18 cellular contexts compared by ENCODE assay signal in the genomic region with DNA sequence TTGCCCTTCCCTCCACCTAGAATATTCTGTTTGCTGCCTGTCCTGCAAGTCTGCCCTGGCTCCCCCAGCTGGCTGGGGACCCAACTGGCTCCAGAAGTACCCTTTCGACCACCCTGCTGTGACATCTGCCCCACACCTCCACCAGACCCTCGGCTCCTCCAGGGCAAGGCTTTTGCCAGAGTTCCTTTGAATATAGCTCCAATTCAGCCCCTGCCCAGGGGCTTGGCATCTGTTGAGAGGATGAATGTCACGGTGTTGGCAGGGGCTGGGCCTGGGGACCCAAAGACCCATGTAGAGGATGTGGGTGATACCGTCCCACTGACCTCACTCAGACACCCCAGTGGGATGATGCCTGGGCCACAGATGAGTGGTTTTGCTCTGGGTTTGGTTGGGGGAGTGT. TPM values are rescaled to one million over a fixed set of nuclear protein-coding genes. Genes with fewer than 3 reads are reported as not detected.
DNase-seq lines count a peak whose midpoint lies in the region; ATAC-seq and TF ChIP-seq lines count a peak whose summit lies in the region.
"Had no signal": no experiment of that assay in that cellular context is flagged by ENCODE, and none has a peak within 500 bp of the region (broad histone marks: within the 10 kb centered on the region; RNA-seq: fewer than 3 reads in every experiment).

No MANE protein-coding gene starts in this region.

- intact Hi-C loops in CD14-positive monocyte (cut with micrococcal nuclease), result no loop called here
- intact Hi-C loops in activated T-helper 2 cell treated with anti-CD3 and anti-CD28 coated beads, Interferon-gamma antibody, Interleukin-2, Interleukin-4, amounts not matched to agents 10 μg/mL and 5 μg/mL and 100 μg/mL, durations not matched to agents 14 hours and 24 hours and 36 hours (cut with micrococcal nuclease), result no loop called here

- H3K27me3 Mint-ChIP-seq in CD14-positive monocyte (ENCODE audit: low read depth in 3 of 3), result peaks cover 58 to 89% (median 61%) of the 10 kb centered on the region in 3 donors
- peaks cover 44% of the 10 kb centered on the region for H3K27me3 Mint-ChIP-seq in activated T-helper 2 cell treated with anti-CD3 and anti-CD28 coated beads, Interferon-gamma antibody, Interleukin-2, Interleukin-4, amounts not matched to agents 10 μg/mL and 5 μg/mL and 100 μg/mL, durations not matched to agents 14 hours and 24 hours and 36 hours (ENCODE audit: low read depth)
- peaks cover 0 to 14% (median 0%) of the 10 kb centered on the region in 5 donors for H3K27me3 Mint-ChIP-seq in naive thymus-derived CD8-positive, alpha-beta T cell

- no peak for ATAC-seq in naive thymus-derived CD8-positive, alpha-beta T cell
- ATAC-seq: gastroesophageal sphincter, WTC11 had no signal

- peak; percentile 43 for DNase-seq in 8988T
- peak; percentile 22 for DNase-seq in CD14-positive monocyte (ENCODE audit: low spot score)
- DNase-seq in activated T-helper 2 cell treated with anti-CD3 and anti-CD28 coated beads, Interferon-gamma antibody, Interleukin-2, Interleukin-4, amounts not matched to agents 10 μg/mL and 5 μg/mL and 100 μg/mL, durations not matched to agents 14 hours and 24 hours and 36 hours (ENCODE audit: low spot score), result no peak
- peak in 1 of 10 donors; percentile 11 for DNase-seq in naive thymus-derived CD8-positive, alpha-beta T cell
- no peak for DNase-seq in NCI-H1092 (lab: John Stamatoyannopoulos, UW)
- DNase-seq in NCI-H2171 (lab: John Stamatoyannopoulos, UW), result no peak
- no peak for DNase-seq in DMS 273 (lab: John Stamatoyannopoulos, UW; ENCODE audit: unreplicated experiment)
- DNase-seq: central memory CD4-positive, alpha-beta T cell; KBM-7; NCI-H1436 had no signal

- peaks cover 30% of the 10 kb centered on the region for H3K4me1 Mint-ChIP-seq in CD14-positive monocyte
- H3K4me1 Mint-ChIP-seq in activated T-helper 2 cell treated with anti-CD3 and anti-CD28 coated beads, Interferon-gamma antibody, Interleukin-2, Interleukin-4, amounts not matched to agents 10 μg/mL and 5 μg/mL and 100 μg/mL, durations not matched to agents 14 hours and 24 hours and 36 hours (ENCODE audit: low read depth), result peaks cover 38% of the 10 kb centered on the region
- H3K4me1 Mint-ChIP-seq in naive thymus-derived CD8-positive, alpha-beta T cell, result peaks cover 29 to 67% (median 59%) of the 10 kb centered on the region in 4 donors

- peak overlapping the region in 1 of 2 donors; percentile 91 for H3K4me3 Mint-ChIP-seq in CD14-positive monocyte
- peak overlapping the region; percentile 65 for H3K4me3 Mint-ChIP-seq in activated T-helper 2 cell treated with anti-CD3 and anti-CD28 coated beads, Interferon-gamma antibody, Interleukin-2, Interleukin-4, amounts not matched to agents 10 μg/mL and 5 μg/mL and 100 μg/mL, durations not matched to agents 14 hours and 24 hours and 36 hours (ENCODE audit: low read depth)
- peak overlapping the region; percentile 82 to 95 (median 93) for H3K4me3 Mint-ChIP-seq in naive thymus-derived CD8-positive, alpha-beta T cell
- H3K4me3 Mint-ChIP-seq: mesothelial cell of epicardium, WTC11 had no signal

- peaks cover 0 to 26% (median 15%) of the 10 kb centered on the region in 7 donors for H3K9me3 Mint-ChIP-seq in CD14-positive monocyte
- no peaks in the 10 kb centered on the region for H3K9me3 Mint-ChIP-seq in activated T-helper 2 cell treated with anti-CD3 and anti-CD28 coated beads, Interferon-gamma antibody, Interleukin-2, Interleukin-4, amounts not matched to agents 10 μg/mL and 5 μg/mL and 100 μg/mL, durations not matched to agents 14 hours and 24 hours and 36 hours
- H3K9me3 Mint-ChIP-seq in naive thymus-derived CD8-positive, alpha-beta T cell, result peaks cover 0 to 2% (median 0%) of the 10 kb centered on the region in 9 donors
- H3K9me3 Mint-ChIP-seq: mesothelial cell of epicardium, WTC11 had no signal

- POLR2A ChIA-PET in naive thymus-derived CD8-positive, alpha-beta T cell (lab: Charles Lee), result interaction anchor here (0.6 to 21.0 kb wide), 12 partner anchors 5 to 275 kb away, joined by 3 to 863 read pairs (median 26); partner anchors contain the start of genes BET1L, IFITM1, IFITM5 and NLRP6

- H3K36me3 Mint-ChIP-seq in CD14-positive monocyte, result peaks cover 9 to 19% of the 10 kb centered on the region in 2 donors
- H3K36me3 Mint-ChIP-seq in activated T-helper 2 cell treated with anti-CD3 and anti-CD28 coated beads, Interferon-gamma antibody, Interleukin-2, Interleukin-4, amounts not matched to agents 10 μg/mL and 5 μg/mL and 100 μg/mL, durations not matched to agents 14 hours and 24 hours and 36 hours (ENCODE audit: low read depth), result peaks cover 13% of the 10 kb centered on the region
- H3K36me3 Mint-ChIP-seq in naive thymus-derived CD8-positive, alpha-beta T cell, result peaks cover 0 to 11% (median 0%) of the 10 kb centered on the region in 3 donors
- H3K36me3 Mint-ChIP-seq: mesothelial cell of epicardium, WTC11 had no signal

- peak overlapping the region in 2 of 7 donors; percentile 48 to 75 for H3K27ac Mint-ChIP-seq in CD14-positive monocyte
- no peak overlapping the region for H3K27ac Mint-ChIP-seq in activated T-helper 2 cell treated with anti-CD3 and anti-CD28 coated beads, Interferon-gamma antibody, Interleukin-2, Interleukin-4, amounts not matched to agents 10 μg/mL and 5 μg/mL and 100 μg/mL, durations not matched to agents 14 hours and 24 hours and 36 hours
- H3K27ac Mint-ChIP-seq in naive thymus-derived CD8-positive, alpha-beta T cell, result peak overlapping the region; percentile 59 to 96 (median 94)
- H3K27ac Mint-ChIP-seq: mesothelial cell of epicardium, progenitor cell of endocrine pancreas had no signal

- TF ChIP-seq CTCF in CD14-positive monocyte (IDR thresholded peaks at IDR 0.05), result no peak

RNA-seq across cellular contexts. Expression of gene NLRP6, which starts 4.0 kb away (rescaled TPM):
- polyA plus RNA-seq in CD14-positive monocyte, result under 1 TPM; 0.10 to 0.24 TPM
- total RNA-seq in activated T-helper 2 cell treated with anti-CD3 and anti-CD28 coated beads, Interferon-gamma antibody, Interleukin-2, Interleukin-4, amounts not matched to agents 10 μg/mL and 5 μg/mL and 100 μg/mL, durations not matched to agents 14 hours and 24 hours and 36 hours, result 0.97 and 1.1 TPM in 2 replicates
- total RNA-seq in naive thymus-derived CD8-positive, alpha-beta T cell, result 10 to 100 TPM; 28.6 to 32.0 TPM
- polyA plus RNA-seq in naive thymus-derived CD8-positive, alpha-beta T cell, result 10 to 100 TPM in 2 of 3 donors, 1 to 10 TPM in 1; 9.1 to 25.9 (median 19.1) TPM
- total RNA-seq: endothelial cell of umbilical vein, mesothelial cell of epicardium, NCI-H460, progenitor cell of endocrine pancreas had no signal
- polyA plus RNA-seq: endothelial cell of umbilical vein had no signal

RNA-seq across cellular contexts. Expression of gene PGGHG, which starts 6.8 kb away (rescaled TPM):
- polyA plus RNA-seq in CD14-positive monocyte, result 1 to 10 TPM; 1.6 to 2.1 TPM
- 62.0 and 62.8 TPM in 2 replicates for total RNA-seq in activated T-helper 2 cell treated with anti-CD3 and anti-CD28 coated beads, Interferon-gamma antibody, Interleukin-2, Interleukin-4, amounts not matched to agents 10 μg/mL and 5 μg/mL and 100 μg/mL, durations not matched to agents 14 hours and 24 hours and 36 hours
- 100 to 1,000 TPM; 662 to 707 TPM for total RNA-seq in naive thymus-derived CD8-positive, alpha-beta T cell
- 10 to 100 TPM in 2 of 3 donors, 1 to 10 TPM in 1; 8.1 to 14.9 (median 11.2) TPM for polyA plus RNA-seq in naive thymus-derived CD8-positive, alpha-beta T cell

RNA-seq across cellular contexts. Expression of gene IFITM5, which starts 17.2 kb away (rescaled TPM):
- not detected for polyA plus RNA-seq in CD14-positive monocyte
- not detected in 2 replicates for total RNA-seq in activated T-helper 2 cell treated with anti-CD3 and anti-CD28 coated beads, Interferon-gamma antibody, Interleukin-2, Interleukin-4, amounts not matched to agents 10 μg/mL and 5 μg/mL and 100 μg/mL, durations not matched to agents 14 hours and 24 hours and 36 hours
- total RNA-seq in naive thymus-derived CD8-positive, alpha-beta T cell, result not detected
- not detected for polyA plus RNA-seq in naive thymus-derived CD8-positive, alpha-beta T cell
- total RNA-seq: endothelial cell of umbilical vein, gastroesophageal sphincter, mesothelial cell of epicardium, NCI-H460, OCI-LY7, progenitor cell of endocrine pancreas, thoracic aorta, WTC11 had no signal
- polyA plus RNA-seq: endothelial cell of umbilical vein had no signal

RNA-seq across cellular contexts. Expression of gene IFITM2, which starts 25.4 kb away (rescaled TPM):
- 1,000 to 10,000 TPM in 1 of 2 donors, 100 to 1,000 TPM in 1; 625 to 1,147 TPM for polyA plus RNA-seq in CD14-positive monocyte
- 680 and 689 TPM in 2 replicates for total RNA-seq in activated T-helper 2 cell treated with anti-CD3 and anti-CD28 coated beads, Interferon-gamma antibody, Interleukin-2, Interleukin-4, amounts not matched to agents 10 μg/mL and 5 μg/mL and 100 μg/mL, durations not matched to agents 14 hours and 24 hours and 36 hours
- total RNA-seq in naive thymus-derived CD8-positive, alpha-beta T cell, result 100 to 1,000 TPM; 115 to 122 TPM
- 1,000 to 10,000 TPM; 2,345 to 2,732 (median 2,362) TPM for polyA plus RNA-seq in naive thymus-derived CD8-positive, alpha-beta T cell

RNA-seq across cellular contexts. Expression of gene IFITM1, which starts 31.7 kb away (rescaled TPM):
- 10 to 100 TPM; 26.0 to 36.3 TPM for polyA plus RNA-seq in CD14-positive monocyte
- total RNA-seq in activated T-helper 2 cell treated with anti-CD3 and anti-CD28 coated beads, Interferon-gamma antibody, Interleukin-2, Interleukin-4, amounts not matched to agents 10 μg/mL and 5 μg/mL and 100 μg/mL, durations not matched to agents 14 hours and 24 hours and 36 hours, result 256 and 260 TPM in 2 replicates
- 10 to 100 TPM; 90.0 to 91.0 TPM for total RNA-seq in naive thymus-derived CD8-positive, alpha-beta T cell
- 1,000 to 10,000 TPM; 1,833 to 2,198 (median 2,135) TPM for polyA plus RNA-seq in naive thymus-derived CD8-positive, alpha-beta T cell

Comparison
In these comparisons a context has a peak if more than half of its experiments do, and no peak if none do; other contexts are left out.
1. DNase-seq: peak in 8988T (single experiment) and CD14-positive monocyte (single experiment); none in activated T-helper 2 cell treated with anti-CD3 and anti-CD28 coated beads, Interferon-gamma antibody, Interleukin-2, Interleukin-4, amounts not matched to agents 10 μg/mL and 5 μg/mL and 100 μg/mL, durations not matched to agents 14 hours and 24 hours and 36 hours (single experiment), NCI-H1092 (single experiment), NCI-H2171 (single experiment) and DMS 273 (single experiment).
2. RNA of gene NLRP6, which starts 4.0 kb away (total RNA-seq): 28.6 to 32.0 TPM in naive thymus-derived CD8-positive, alpha-beta T cell; 0.97 to 1.1 TPM in activated T-helper 2 cell treated with anti-CD3 and anti-CD28 coated beads, Interferon-gamma antibody, Interleukin-2, Interleukin-4, amounts not matched to agents 10 μg/mL and 5 μg/mL and 100 μg/mL, durations not matched to agents 14 hours and 24 hours and 36 hours; every median in the first group is over 10 times any median in the second.
3. RNA of gene PGGHG, which starts 6.8 kb away (total RNA-seq): 662 to 707 TPM in naive thymus-derived CD8-positive, alpha-beta T cell; 62.0 to 62.8 TPM in activated T-helper 2 cell treated with anti-CD3 and anti-CD28 coated beads, Interferon-gamma antibody, Interleukin-2, Interleukin-4, amounts not matched to agents 10 μg/mL and 5 μg/mL and 100 μg/mL, durations not matched to agents 14 hours and 24 hours and 36 hours; every median in the first group is over 10 times any median in the second.